26 cellular contexts compared by ENCODE assay signal in the genomic region with DNA sequence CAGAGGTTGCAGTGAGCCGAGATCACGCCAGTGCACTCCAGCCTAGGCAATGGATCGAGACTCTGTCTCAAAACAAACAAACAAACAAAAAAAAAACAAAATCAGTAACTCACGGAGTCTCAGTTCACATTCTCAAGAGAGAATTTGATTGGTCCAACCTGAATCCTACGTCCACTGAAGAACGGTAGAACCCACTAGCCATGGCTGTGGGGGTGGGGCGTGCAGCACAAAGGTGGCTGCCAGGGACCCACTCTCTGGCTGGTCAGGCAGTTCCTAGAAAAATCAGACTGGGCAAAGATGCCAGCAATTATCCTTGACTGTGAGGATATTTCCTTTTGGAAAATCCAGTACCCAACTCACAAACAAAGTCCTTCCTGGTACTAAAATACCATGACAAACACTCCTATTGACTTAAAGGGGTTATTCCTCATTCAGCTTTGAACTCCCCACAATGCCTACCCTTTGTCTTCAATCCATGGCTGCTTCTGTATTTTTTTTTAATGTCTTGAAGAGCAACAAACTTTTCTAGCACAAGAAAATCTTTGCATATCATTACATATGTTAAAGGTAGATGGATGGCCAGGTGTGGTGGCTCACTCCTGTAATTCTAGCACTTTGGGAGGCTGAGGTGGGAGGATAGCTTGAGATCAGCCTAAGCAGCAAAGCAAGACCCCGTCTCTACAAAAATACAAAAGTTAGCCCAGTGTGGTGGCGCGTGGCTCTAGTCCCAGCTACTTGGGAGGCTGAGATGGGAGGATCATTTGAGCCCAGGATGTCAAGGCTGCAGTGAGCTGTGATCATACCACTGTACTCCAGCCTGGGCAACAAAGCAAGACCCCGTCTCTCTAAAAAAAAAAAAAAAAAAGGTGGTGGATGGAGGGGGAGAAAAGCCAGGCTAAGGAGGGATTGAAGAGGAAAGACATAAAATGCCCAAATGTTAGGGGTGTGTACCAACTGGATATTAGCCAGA.
"Had no signal": no experiment of that assay in that cellular context is flagged by ENCODE, and none has a peak within 500 bp of the region (broad histone marks: within the 10 kb centered on the region; RNA-seq: fewer than 3 reads in every experiment).

No MANE protein-coding gene starts in this region.

- H3K27me3 ChIP-seq: colonic mucosa, esophagus squamous epithelium, gastrocnemius medialis, heart right ventricle, left lung had no signal

- H3K36me3 ChIP-seq: colonic mucosa, esophagus squamous epithelium, gastrocnemius medialis, heart right ventricle, left lung, lower lobe of right lung had no signal

- H3K27ac Mint-ChIP-seq: dendritic cell treated with granulocyte-macrophage colony-stimulating factor and Interleukin-4, amounts not matched to agents 40 ng/mL and 50 ng/mL, for 4 days; effector memory CD8-positive, alpha-beta T cell; mesothelial cell of epicardium had no signal

- H3K4me3 ChIP-seq: colonic mucosa, esophagus squamous epithelium, gastrocnemius medialis, heart right ventricle, left lung, lower lobe of right lung, mucosa of descending colon had no signal

- H3K9me3 Mint-ChIP-seq: dendritic cell treated with granulocyte-macrophage colony-stimulating factor and Interleukin-4, amounts not matched to agents 40 ng/mL and 50 ng/mL, for 4 days; effector memory CD8-positive, alpha-beta T cell; endodermal cell; mesothelial cell of epicardium had no signal

- H3K9me3 ChIP-seq: colonic mucosa, esophagus squamous epithelium, gastrocnemius medialis, heart right ventricle, left lung, lower lobe of right lung, mucosa of descending colon had no signal

- H3K36me3 Mint-ChIP-seq: mesothelial cell of epicardium had no signal

- DNase-seq: colonic mucosa; cortex of kidney; effector CD8-positive, alpha-beta T cell; effector memory CD8-positive, alpha-beta T cell; endodermal cell; erythroblast; esophagus squamous epithelium; foreskin fibroblast; foreskin melanocyte; gastrocnemius medialis; glutamatergic neuron; head of caudate nucleus; heart right ventricle; hippocampal formation; left cardiac atrium; left lung; left ventricle myocardium superior; lower lobe of right lung; mucosa of descending colon had no signal

- H3K27me3 Mint-ChIP-seq: dendritic cell treated with granulocyte-macrophage colony-stimulating factor and Interleukin-4, amounts not matched to agents 40 ng/mL and 50 ng/mL, for 4 days; effector memory CD8-positive, alpha-beta T cell had no signal

- FAIRE-seq: endometrium, islet of Langerhans, keratinocyte had no signal

- H3K4me1 ChIP-seq: colonic mucosa had no signal

- H3K27ac ChIP-seq: colonic mucosa, epithelial cell of prostate, esophagus squamous epithelium, gastrocnemius medialis, heart right ventricle, left lung, lower lobe of right lung had no signal

- ATAC-seq: effector memory CD8-positive, alpha-beta T cell; esophagus mucosa; gastrocnemius medialis; heart right ventricle; left cardiac atrium; left lung; left ventricle myocardium superior; lower lobe of right lung; mucosa of descending colon had no signal

- H3K4me3 Mint-ChIP-seq: dendritic cell treated with granulocyte-macrophage colony-stimulating factor and Interleukin-4, amounts not matched to agents 40 ng/mL and 50 ng/mL, for 4 days; endodermal cell; mesothelial cell of epicardium had no signal
